Comparison of ENCODE assay signal across 9 cellular contexts in the genomic region with DNA sequence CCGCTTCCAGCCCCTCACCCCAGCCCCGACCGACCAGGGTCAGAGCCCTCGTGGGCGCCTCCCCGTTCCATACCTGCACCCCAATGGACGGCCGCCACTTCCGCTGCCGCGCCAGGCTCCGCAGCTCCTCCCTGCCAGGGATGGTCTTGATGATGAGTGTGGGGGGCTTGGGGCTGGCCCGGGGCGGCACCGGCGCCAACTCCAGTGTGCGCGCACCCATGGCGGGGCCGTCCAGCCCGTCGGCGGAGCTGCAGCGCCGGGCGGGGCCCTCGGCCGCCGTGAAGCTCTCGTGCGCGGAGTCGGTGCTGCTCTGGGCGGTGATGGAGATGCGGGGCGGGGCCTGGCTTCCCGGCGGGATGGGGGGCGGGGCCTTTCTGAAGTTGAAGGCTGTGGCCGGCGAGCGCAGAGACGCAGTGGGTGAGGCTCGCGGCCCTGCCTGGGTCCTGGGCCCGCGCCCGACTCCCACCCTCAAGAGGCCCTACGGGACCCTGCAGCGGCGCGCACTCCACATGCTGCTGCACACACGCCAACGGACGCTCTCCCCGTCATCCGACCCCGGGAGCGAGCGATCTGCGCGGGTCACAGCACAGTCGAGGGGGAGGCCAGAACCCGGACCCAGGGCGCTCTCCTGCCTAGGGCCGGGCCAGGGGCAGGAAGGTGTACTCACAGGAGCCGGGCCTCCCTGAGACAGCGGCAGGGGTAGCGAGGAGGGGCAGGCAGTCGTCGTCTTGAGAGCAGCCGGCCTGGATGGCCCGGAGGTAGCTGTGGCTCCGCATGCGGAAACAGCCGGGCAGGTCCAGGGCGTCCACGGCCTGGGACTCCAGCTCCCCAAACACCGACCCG. TPM values are rescaled to one million over a fixed set of nuclear protein-coding genes. Genes with fewer than 3 reads are reported as not detected.
DNase-seq lines count a peak whose midpoint lies in the region; ATAC-seq and TF ChIP-seq lines count a peak whose summit lies in the region.
"Had no signal": no experiment of that assay in that cellular context is flagged by ENCODE, and none has a peak within 500 bp of the region (broad histone marks: within the 10 kb centered on the region; RNA-seq: fewer than 3 reads in every experiment).

No MANE protein-coding gene starts in this region.

- POLR2A ChIA-PET in MCF 10A (lab: Yijun Ruan, JAX): interaction anchor here (1.8 kb wide), 1 partner anchor 26 kb away, joined by 4 read pairs; the partner anchor contains the start of gene SMIM12

- H3K4me1 ChIP-seq in breast epithelium: no peaks in the 10 kb centered on the region
- H3K4me1 ChIP-seq in iPS-18a (ENCODE audit: control insufficient read depth, low read depth, low read length): no peaks in the 10 kb centered on the region
- no peaks in the 10 kb centered on the region for H3K4me1 ChIP-seq in BE2C

- H3K9me3 Mint-ChIP-seq in MCF 10A (ENCODE audit: unreplicated experiment): no peaks in the 10 kb centered on the region
- no peaks in the 10 kb centered on the region for H3K9me3 Mint-ChIP-seq in activated naive CD4-positive, alpha-beta T cell treated with anti-CD3 and anti-CD28 coated beads, Interleukin-2, amount 50 U/mL, for 24 hours

- no peaks in the 10 kb centered on the region for H3K36me3 ChIP-seq in breast epithelium
- H3K36me3 ChIP-seq in iPS-18a (ENCODE audit: control insufficient read depth, low read depth, low read length): no peaks in the 10 kb centered on the region
- H3K36me3 ChIP-seq in BE2C: no peaks in the 10 kb centered on the region

- 29 to 44% methylated on average over 68 to 71 of the region's 80 CpGs for WGBS in lower leg skin, 2 donors

- DNase-seq in breast epithelium (ENCODE audit: low spot score in 2 of 2): no peak
- no peak for DNase-seq in MCF 10A (ENCODE audit: unreplicated experiment)
- DNase-seq in stimulated activated CD4-positive, alpha-beta T cell treated with anti-CD3 and anti-CD28 coated beads, Interleukin-2, amount 100 ng/mL, for 4 hours (ENCODE audit: low read depth): peak; percentile 33
- no peak for DNase-seq in BE2C
- no peak for DNase-seq in lower leg skin (ENCODE audit: low spot score in 2 of 2)

- no peaks in the 10 kb centered on the region for H3K9me3 ChIP-seq in breast epithelium
- H3K9me3 ChIP-seq in iPS-18a (ENCODE audit: control insufficient read depth, low read depth, low read length): no peaks in the 10 kb centered on the region
- no peaks in the 10 kb centered on the region for H3K9me3 ChIP-seq in BE2C

- no peak overlapping the region for H3K27ac Mint-ChIP-seq in MCF 10A (ENCODE audit: low read depth, unreplicated experiment)
- H3K27ac Mint-ChIP-seq in activated naive CD4-positive, alpha-beta T cell treated with anti-CD3 and anti-CD28 coated beads, Interleukin-2, amount 50 U/mL, for 24 hours: no peak overlapping the region

- no peaks in the 10 kb centered on the region for H3K4me1 Mint-ChIP-seq in MCF 10A (ENCODE audit: insufficient read depth, unreplicated experiment)
- no peaks in the 10 kb centered on the region for H3K4me1 Mint-ChIP-seq in activated naive CD4-positive, alpha-beta T cell treated with anti-CD3 and anti-CD28 coated beads, Interleukin-2, amount 50 U/mL, for 24 hours

- no peaks in the 10 kb centered on the region for H3K36me3 Mint-ChIP-seq in MCF 10A (ENCODE audit: insufficient read depth, unreplicated experiment)
- no peaks in the 10 kb centered on the region for H3K36me3 Mint-ChIP-seq in activated naive CD4-positive, alpha-beta T cell treated with anti-CD3 and anti-CD28 coated beads, Interleukin-2, amount 50 U/mL, for 24 hours

- ATAC-seq in GM18858 (IDR thresholded peaks at IDR 0.05; ENCODE audit: unreplicated experiment): no peak

- no TSS peak for BruUV-seq in MCF 10A (replicated peaks; lab: Mats Ljungman, UMichigan)

- TF ChIP-seq POLR2A in breast epithelium (IDR thresholded peaks at IDR 0.05): no peak
- TF ChIP-seq POLR2A in lower leg skin (IDR thresholded peaks at IDR 0.05): no peak

- CTCF ChIA-PET in MCF 10A (lab: Yijun Ruan, JAX): interaction anchor here (1.0 kb wide), 1 partner anchor 23 kb away, joined by 4 read pairs; no protein-coding TSS in a partner anchor

- intact Hi-C loops in breast epithelium (cut with DNase I; ENCODE audit: low total_unique reads) (no loop called here), MCF 10A (cut with micrococcal nuclease) (no loop called here), lower leg skin (cut with DNase I; ENCODE audit: low total_unique reads) (no loop called here)

- TF ChIP-seq CTCF in breast epithelium (IDR thresholded peaks at IDR 0.05): no peak
- TF ChIP-seq CTCF in MCF 10A (IDR thresholded peaks at IDR 0.05; ENCODE audit: unreplicated experiment): no peak
- TF ChIP-seq CTCF in BE2C (IDR thresholded peaks at IDR 0.05; ENCODE audit: low read depth, low read length): no peak
- TF ChIP-seq CTCF in lower leg skin (IDR thresholded peaks at IDR 0.05): no peak

- H3K4me3 ChIP-seq in breast epithelium (peak overlapping the region; percentile 32 to 62 (median 33)), iPS-18a (ENCODE audit: low read length) (peak overlapping the region; percentile 63), BE2C (ENCODE audit: low read depth, low read length) (no peak overlapping the region), lower leg skin (ENCODE audit: low read depth, poor library complexity, severe bottlenecking) (no peak overlapping the region)

- H3K27me3 Mint-ChIP-seq in MCF 10A (ENCODE audit: insufficient read depth, unreplicated experiment): peaks cover 16% of the 10 kb centered on the region
- H3K27me3 Mint-ChIP-seq in activated naive CD4-positive, alpha-beta T cell treated with anti-CD3 and anti-CD28 coated beads, Interleukin-2, amount 50 U/mL, for 24 hours: peaks cover 30% of the 10 kb centered on the region

- H3K9ac ChIP-seq in iPS-18a (ENCODE audit: low read length): peak overlapping the region; percentile 15

- H3K27me3 ChIP-seq in breast epithelium (peaks cover 7 to 47% of the 10 kb centered on the region in 2 donors), iPS-18a (ENCODE audit: control insufficient read depth, insufficient read depth, low read length) (peaks cover 38% of the 10 kb centered on the region), BE2C (no peaks in the 10 kb centered on the region)

- H3K27ac ChIP-seq in breast epithelium (no peak overlapping the region), iPS-18a (ENCODE audit: low read length) (no peak overlapping the region)
- H3K27ac ChIP-seq: C4-2B had no signal

- H3K4me3 Mint-ChIP-seq in MCF 10A (ENCODE audit: unreplicated experiment): no peak overlapping the region
- peak overlapping the region; percentile 47 for H3K4me3 Mint-ChIP-seq in activated naive CD4-positive, alpha-beta T cell treated with anti-CD3 and anti-CD28 coated beads, Interleukin-2, amount 50 U/mL, for 24 hours

RNA-seq across cellular contexts. Expression of gene SMIM12, which starts 26.1 kb away (rescaled TPM):
- 10 to 100 TPM; 25.0 to 36.7 (median 29.6) TPM for total RNA-seq in breast epithelium
- total RNA-seq in MCF 10A (2022): 40.2 and 41.4 TPM in 2 replicates
- 31.6 TPM for polyA plus RNA-seq in BE2C (2012; ENCODE audit: insufficient read depth, insufficient read length, low read depth)
- total RNA-seq in lower leg skin: 10 to 100 TPM; 22.7 to 28.8 (median 25.7) TPM

RNA-seq across cellular contexts. Expression of gene DLGAP3, which starts 43.8 kb away (rescaled TPM):
- total RNA-seq in breast epithelium: under 1 TPM; 0.15 to 0.33 (median 0.16) TPM
- total RNA-seq in MCF 10A (2022): 0.14 and 0.52 TPM in 2 replicates
- polyA plus RNA-seq in BE2C (2012; ENCODE audit: insufficient read depth, insufficient read length, low read depth): 3.1 TPM
- under 1 TPM in 2 of 4 donors, not detected in 2; 0.07 to 0.19 TPM for total RNA-seq in lower leg skin

Comparison
In these comparisons a context has a peak if more than half of its experiments do, and no peak if none do; other contexts are left out.
1. H3K4me3 ChIP-seq: peak in breast epithelium (3 of 3) and iPS-18a (single experiment); none in BE2C (single experiment) and lower leg skin (single experiment).